In the genomic region with DNA sequence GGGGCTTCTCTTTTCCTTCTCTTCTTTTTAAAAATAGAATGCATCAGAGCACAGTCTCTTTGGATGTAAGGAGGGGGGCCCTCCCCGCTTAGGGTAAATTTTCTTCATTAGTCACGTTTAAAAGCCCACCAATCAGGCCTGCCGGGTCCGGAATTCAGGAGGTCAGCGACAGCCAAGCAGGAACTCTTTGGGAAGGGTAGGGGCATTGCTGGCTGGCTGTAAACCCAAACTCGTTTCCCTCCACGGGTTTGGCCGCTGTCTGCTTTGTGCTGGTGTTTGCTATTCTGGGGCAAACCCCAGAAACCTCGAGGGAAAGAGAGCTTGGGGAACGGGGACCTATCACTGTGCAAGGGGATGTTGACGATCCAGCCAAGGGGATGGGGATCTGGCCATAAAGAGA, we compare ENCODE assay signal across 22 cellular contexts.
DNase-seq lines count a peak whose midpoint lies in the region; ATAC-seq and TF ChIP-seq lines count a peak whose summit lies in the region.
"Had no signal": no experiment of that assay in that cellular context is flagged by ENCODE, and none has a peak within 500 bp of the region (broad histone marks: within the 10 kb centered on the region; RNA-seq: fewer than 3 reads in every experiment).

No MANE protein-coding gene starts in this region.

- H3K4me1 ChIP-seq in right atrium auricular region, result no peaks in the 10 kb centered on the region
- H3K4me1 ChIP-seq in endodermal cell (ENCODE audit: control insufficient read depth, insufficient read depth, low read length), result peaks cover 5% of the 10 kb centered on the region
- H3K4me1 ChIP-seq in ovary (ENCODE audit: insufficient read depth), result no peaks in the 10 kb centered on the region
- no peaks in the 10 kb centered on the region for H3K4me1 ChIP-seq in foreskin keratinocyte

- H3K9ac ChIP-seq in endodermal cell (ENCODE audit: extremely low read depth, low read length, poor library complexity, severe bottlenecking), result no peak overlapping the region

- DNase-seq in Right ventricle myocardium inferior (ENCODE audit: missing footprints) (peak; percentile 67), right atrium auricular region (ENCODE audit: low spot score) (no peak), endodermal cell (no peak), nephron progenitor cell (peak; percentile 23), ovary (no peak), foreskin keratinocyte (no peak), SKM-1 (lab: John Stamatoyannopoulos, UW; ENCODE audit: unreplicated experiment) (no peak)
- DNase-seq: CD4-positive, alpha-beta memory T cell; DMS153; GF-D8; MM.1S; NCI-H1092 treated with DMSO at 0.1 percent for 48 hours; NCI-H146; NCI-H2029 treated with DMSO at 0.1 percent for 48 hours; NCI-H2171; NCI-H446 treated with DMSO at 0.1 percent for 48 hours; NCI-H69; SHP77 had no signal

- no peak for ATAC-seq in Right ventricle myocardium inferior
- no peak for ATAC-seq in foreskin keratinocyte
- ATAC-seq in HG03521 (IDR thresholded peaks at IDR 0.05; ENCODE audit: unreplicated experiment), result no peak
- ATAC-seq: Panc1 had no signal

- H3K4me3 ChIP-seq in right atrium auricular region (no peak overlapping the region), endodermal cell (ENCODE audit: low read length) (no peak overlapping the region), ovary (no peak overlapping the region)
- H3K4me3 ChIP-seq: HAP-1, SK-N-MC had no signal

- intact Hi-C loops in Right ventricle myocardium inferior (cut with DNase I), result no loop called here
- intact Hi-C loops in ovary (cut with DNase I), result no loop called here

- H3K9me3 Mint-ChIP-seq in endodermal cell (no peaks in the 10 kb centered on the region), nephron progenitor cell (no peaks in the 10 kb centered on the region)

- 66 to 72% methylated on average over 3 to 11 of the region's 11 CpGs for WGBS in endodermal cell (ENCODE audit: insufficient coverage in 1 of 2, insufficient read length in 1 of 2), 2 experiments
- 4 to 11% (median 9%) methylated on average over 11 of the region's 11 CpGs for WGBS in ovary, 3 donors

- H3K4me3 Mint-ChIP-seq in endodermal cell (no peak overlapping the region), nephron progenitor cell (peak overlapping the region; percentile 59)
- H3K4me3 Mint-ChIP-seq: CD4-positive, alpha-beta memory T cell had no signal

- H3K27ac ChIP-seq in right atrium auricular region, result no peak overlapping the region
- H3K27ac ChIP-seq in endodermal cell (ENCODE audit: low read depth, low read length), result peak overlapping the region; percentile 89
- no peak overlapping the region for H3K27ac ChIP-seq in ovary
- no peak overlapping the region for H3K27ac ChIP-seq in foreskin keratinocyte
- H3K27ac ChIP-seq: SK-N-MC had no signal

- no peaks in the 10 kb centered on the region for H3K36me3 Mint-ChIP-seq in endodermal cell (ENCODE audit: low read depth)
- no peaks in the 10 kb centered on the region for H3K36me3 Mint-ChIP-seq in nephron progenitor cell (ENCODE audit: low read depth)
- H3K36me3 Mint-ChIP-seq: CD4-positive, alpha-beta memory T cell had no signal

- H3K4me1 Mint-ChIP-seq in endodermal cell (peaks cover 26% of the 10 kb centered on the region), nephron progenitor cell (peaks cover 58% of the 10 kb centered on the region)

- H3K27me3 ChIP-seq in right atrium auricular region (no peaks in the 10 kb centered on the region), endodermal cell (ENCODE audit: control insufficient read depth, insufficient read depth, low read length, poor library complexity, severe bottlenecking) (no peaks in the 10 kb centered on the region), ovary (no peaks in the 10 kb centered on the region), foreskin keratinocyte (peaks cover 3% of the 10 kb centered on the region)

- H3K27ac Mint-ChIP-seq in endodermal cell (no peak overlapping the region), nephron progenitor cell (peak overlapping the region; percentile 13)
- H3K27ac Mint-ChIP-seq: CD4-positive, alpha-beta memory T cell had no signal

- H3K9me3 ChIP-seq in right atrium auricular region (no peaks in the 10 kb centered on the region), endodermal cell (ENCODE audit: control insufficient read depth, low read length) (no peaks in the 10 kb centered on the region), ovary (no peaks in the 10 kb centered on the region)
- H3K9me3 ChIP-seq: HAP-1 had no signal

- TF ChIP-seq CTCF in right atrium auricular region (IDR thresholded peaks at IDR 0.05), result no peak
- TF ChIP-seq CTCF in endodermal cell (conservative IDR thresholded peaks at IDR 0.05), result no peak
- no peak for TF ChIP-seq CTCF in nephron progenitor cell (IDR thresholded peaks at IDR 0.05)
- TF ChIP-seq CTCF in ovary (IDR thresholded peaks at IDR 0.05), result no peak
- TF ChIP-seq CTCF in foreskin keratinocyte (conservative IDR thresholded peaks at IDR 0.05), result no peak

- H3K27me3 Mint-ChIP-seq in endodermal cell (ENCODE audit: insufficient read depth) (peaks cover 12% of the 10 kb centered on the region), nephron progenitor cell (ENCODE audit: low read depth, poor library complexity) (peaks cover 5% of the 10 kb centered on the region)

- TF ChIP-seq EP300 in ovary (IDR thresholded peaks at IDR 0.05), result no peak

- TF ChIP-seq POLR2A in ovary (IDR thresholded peaks at IDR 0.05), result no peak

- H3K36me3 ChIP-seq in right atrium auricular region (no peaks in the 10 kb centered on the region), endodermal cell (ENCODE audit: control insufficient read depth, insufficient read depth, low read length) (no peaks in the 10 kb centered on the region), ovary (no peaks in the 10 kb centered on the region)
- H3K36me3 ChIP-seq: HAP-1 had no signal

Comparison
In these comparisons a context has a peak if more than half of its experiments do, and no peak if none do; other contexts are left out.
1. DNase-seq: peak in Right ventricle myocardium inferior (single experiment) and nephron progenitor cell (single experiment); none in right atrium auricular region (single experiment), endodermal cell (single experiment), ovary (0 of 5), foreskin keratinocyte (0 of 2) and SKM-1 (single experiment).